In genomic region chr12:129961856-129962255, GRCh38 we compare ENCODE assay signal across 36 cellular contexts. TPM values are rescaled to one million over a fixed set of nuclear protein-coding genes. Genes with fewer than 3 reads are reported as not detected.
"Had no signal": no experiment of that assay in that cellular context is flagged by ENCODE, and none has a peak within 500 bp of the region (broad histone marks: within the 10 kb centered on the region; RNA-seq: fewer than 3 reads in every experiment).

No MANE protein-coding gene starts in this region.

- H3K27ac Mint-ChIP-seq: activated naive CD4-positive, alpha-beta T cell treated with anti-CD3 and anti-CD28 coated beads for 36 hours; activated naive CD4-positive, alpha-beta T cell treated with anti-CD3 and anti-CD28 coated beads, Interleukin-2, amount 50 U/mL, for 24 hours; activated naive CD4-positive, alpha-beta T cell treated with anti-CD3 and anti-CD28 coated beads, Interleukin-2, amount 50 U/mL, for 72 hours; activated naive CD8-positive, alpha-beta T cell; activated naive CD8-positive, alpha-beta T cell treated with anti-CD3 and anti-CD28 coated beads for 36 hours; activated naive CD8-positive, alpha-beta T cell treated with anti-CD3 and anti-CD28 coated beads, Interleukin-2, amount 10 ng/mL, durations not matched to agents 7 days and 5 days; activated naive CD8-positive, alpha-beta T cell treated with anti-CD3 and anti-CD28 coated beads, Interleukin-2, amount 50 U/mL, for 24 hours; activated T-cell treated with anti-CD3 and anti-CD28 coated beads, Interleukin-2, amount 50 U/mL, for 24 hours; activated T-cell treated with anti-CD3 and anti-CD28 coated beads, Interleukin-2, amount 50 U/mL, for 72 hours; activated T-helper 1 cell treated with anti-CD3 and anti-CD28 coated beads, Interleukin-12 subunit alpha, Interleukin-12 subunit beta, Interleukin-2, Interleukin-4 antibody, amounts not matched to agents 30 ng/mL and 10 ng/mL and 1 ng/mL, durations not matched to agents 14 hours and 24 hours and 36 hours; activated T-helper 17 cell treated with anti-CD3 and anti-CD28 coated beads, Interleukin-2, amount 50 U/mL, for 72 hours; activated T-helper 2 cell treated with anti-CD3 and anti-CD28 coated beads, Interferon-gamma antibody, Interleukin-2, Interleukin-4, amounts not matched to agents 10 μg/mL and 5 μg/mL and 100 μg/mL, durations not matched to agents 14 hours and 24 hours and 36 hours; brain had no signal

- H3K27me3 ChIP-seq: adrenal gland, ascending aorta, body of pancreas, brain microvascular endothelial cell, breast epithelium had no signal

- H3K36me3 ChIP-seq: adrenal gland, ascending aorta, brain microvascular endothelial cell, breast epithelium, cardiac muscle cell had no signal

- ATAC-seq: activated naive CD4-positive, alpha-beta T cell treated with anti-CD3 and anti-CD28 coated beads, Interleukin-2, amount 50 U/mL, for 72 hours; activated naive CD8-positive, alpha-beta T cell treated with anti-CD3 and anti-CD28 coated beads, Interleukin-2, amount 50 U/mL, for 24 hours; activated T-cell treated with anti-CD3 and anti-CD28 coated beads, Interleukin-2, amount 50 U/mL, for 4 hours; activated T-cell treated with anti-CD3 and anti-CD28 coated beads, Interleukin-2, amount 50 U/mL, for 72 hours; activated T-helper 17 cell treated with anti-CD3 and anti-CD28 coated beads, Interleukin-2, amount 50 U/mL, for 72 hours; body of pancreas had no signal

- H3K4me3 Mint-ChIP-seq: activated naive CD4-positive, alpha-beta T cell treated with anti-CD3 and anti-CD28 coated beads for 36 hours; activated naive CD4-positive, alpha-beta T cell treated with anti-CD3 and anti-CD28 coated beads, Interleukin-2, amount 50 U/mL, for 24 hours; activated naive CD8-positive, alpha-beta T cell; activated naive CD8-positive, alpha-beta T cell treated with anti-CD3 and anti-CD28 coated beads for 36 hours; activated naive CD8-positive, alpha-beta T cell treated with anti-CD3 and anti-CD28 coated beads, Interleukin-2, amount 10 ng/mL, durations not matched to agents 7 days and 5 days; activated naive CD8-positive, alpha-beta T cell treated with anti-CD3 and anti-CD28 coated beads, Interleukin-2, amount 50 U/mL, for 24 hours; activated T-cell treated with anti-CD3 and anti-CD28 coated beads, Interleukin-2, amount 50 U/mL, for 24 hours; activated T-cell treated with anti-CD3 and anti-CD28 coated beads, Interleukin-2, amount 50 U/mL, for 4 hours; activated T-cell treated with anti-CD3 and anti-CD28 coated beads, Interleukin-2, amount 50 U/mL, for 72 hours; activated T-helper 1 cell treated with anti-CD3 and anti-CD28 coated beads, Interleukin-12 subunit alpha, Interleukin-12 subunit beta, Interleukin-2, Interleukin-4 antibody, amounts not matched to agents 30 ng/mL and 10 ng/mL and 1 ng/mL, durations not matched to agents 14 hours and 24 hours and 36 hours; activated T-helper 17 cell treated with anti-CD3 and anti-CD28 coated beads, Interleukin-2, amount 50 U/mL, for 72 hours; brain; central memory CD8-positive, alpha-beta T cell had no signal

- H3K4me1 Mint-ChIP-seq: activated naive CD4-positive, alpha-beta T cell treated with anti-CD3 and anti-CD28 coated beads, Interleukin-2, amount 50 U/mL, for 24 hours; activated naive CD8-positive, alpha-beta T cell treated with anti-CD3 and anti-CD28 coated beads for 36 hours; activated naive CD8-positive, alpha-beta T cell treated with anti-CD3 and anti-CD28 coated beads, Interleukin-2, amount 10 ng/mL, durations not matched to agents 7 days and 5 days; activated naive CD8-positive, alpha-beta T cell treated with anti-CD3 and anti-CD28 coated beads, Interleukin-2, amount 50 U/mL, for 24 hours; activated T-helper 17 cell treated with anti-CD3 and anti-CD28 coated beads, Interleukin-2, amount 50 U/mL, for 72 hours; central memory CD8-positive, alpha-beta T cell had no signal

- H3K36me3 Mint-ChIP-seq: activated naive CD4-positive, alpha-beta T cell treated with anti-CD3 and anti-CD28 coated beads, Interleukin-2, amount 50 U/mL, for 24 hours; activated naive CD4-positive, alpha-beta T cell treated with anti-CD3 and anti-CD28 coated beads, Interleukin-2, amount 50 U/mL, for 72 hours; activated naive CD8-positive, alpha-beta T cell; activated naive CD8-positive, alpha-beta T cell treated with anti-CD3 and anti-CD28 coated beads for 36 hours; activated naive CD8-positive, alpha-beta T cell treated with anti-CD3 and anti-CD28 coated beads, Interleukin-2, amount 10 ng/mL, durations not matched to agents 7 days and 5 days; brain had no signal

- H3K4me3 ChIP-seq: adrenal gland, ascending aorta, body of pancreas, breast epithelium, cardiac muscle cell had no signal

- H3K27ac ChIP-seq: adrenal gland, ascending aorta, body of pancreas, brain microvascular endothelial cell, breast epithelium, cardiac muscle cell had no signal

- H3K27me3 Mint-ChIP-seq: activated naive CD8-positive, alpha-beta T cell treated with anti-CD3 and anti-CD28 coated beads, Interleukin-2, amount 10 ng/mL, durations not matched to agents 7 days and 5 days had no signal

- H3K9me3 Mint-ChIP-seq: activated naive CD4-positive, alpha-beta T cell treated with anti-CD3 and anti-CD28 coated beads for 36 hours; activated naive CD4-positive, alpha-beta T cell treated with anti-CD3 and anti-CD28 coated beads, Interleukin-2, amount 50 U/mL, for 24 hours; activated naive CD8-positive, alpha-beta T cell treated with anti-CD3 and anti-CD28 coated beads for 36 hours; activated naive CD8-positive, alpha-beta T cell treated with anti-CD3 and anti-CD28 coated beads, Interleukin-2, amount 10 ng/mL, durations not matched to agents 7 days and 5 days; activated naive CD8-positive, alpha-beta T cell treated with anti-CD3 and anti-CD28 coated beads, Interleukin-2, amount 50 U/mL, for 24 hours; activated T-cell treated with anti-CD3 and anti-CD28 coated beads, Interleukin-2, amount 50 U/mL, for 24 hours; activated T-helper 2 cell treated with anti-CD3 and anti-CD28 coated beads, Interferon-gamma antibody, Interleukin-2, Interleukin-4, amounts not matched to agents 10 μg/mL and 5 μg/mL and 100 μg/mL, durations not matched to agents 14 hours and 24 hours and 36 hours; central memory CD8-positive, alpha-beta T cell had no signal

- FAIRE-seq: astrocyte, bronchial epithelial cell had no signal

- DNase-seq: activated effector memory CD4-positive, alpha-beta T cell treated with anti-CD3 and anti-CD28 coated beads, Interleukin-2, amount 50 U/mL, for 16 hours; activated effector memory CD4-positive, alpha-beta T cell treated with Interleukin-2 at 50 U/mL for 16 hours; activated gamma-delta T cell; activated gamma-delta T cell treated with Interleukin-2 at 50 U/mL for 16 hours; activated naive CD4-positive, alpha-beta T cell treated with anti-CD3 and anti-CD28 coated beads for 36 hours; activated naive CD4-positive, alpha-beta T cell treated with anti-CD3 and anti-CD28 coated beads, Interleukin-2, amount 50 U/mL, for 16 hours; activated naive CD4-positive, alpha-beta T cell treated with Interleukin-2 at 50 U/mL for 16 hours; activated naive CD8-positive, alpha-beta T cell treated with anti-CD3 and anti-CD28 coated beads for 36 hours; activated naive CD8-positive, alpha-beta T cell treated with anti-CD3 and anti-CD28 coated beads, Interleukin-2, amount 10 ng/mL, durations not matched to agents 7 days and 5 days; activated naive CD8-positive, alpha-beta T cell treated with anti-CD3 and anti-CD28 coated beads, Interleukin-2, amount 50 U/mL, for 24 hours; activated T-cell treated with anti-CD3 and anti-CD28 coated beads, Interleukin-2, amount 50 U/mL, for 1 hour; activated T-cell treated with anti-CD3 and anti-CD28 coated beads, Interleukin-2, amount 50 U/mL, for 24 hours; activated T-cell treated with anti-CD3 and anti-CD28 coated beads, Interleukin-2, amount 50 U/mL, for 4 hours; activated T-cell treated with anti-CD3 and anti-CD28 coated beads, Interleukin-2, amount 50 U/mL, for 48 hours; activated T-cell treated with anti-CD3 and anti-CD28 coated beads, Interleukin-2, amount 50 U/mL, for 72 hours; adrenal gland; aorta; body of pancreas; caudate nucleus; central memory CD4-positive, alpha-beta T cell; cerebellar nuclear complex had no signal

- H3K9me3 ChIP-seq: adrenal gland, ascending aorta, body of pancreas, breast epithelium had no signal

- H3K4me1 ChIP-seq: adrenal gland, ascending aorta, breast epithelium had no signal

RNA-seq across cellular contexts. Expression of gene TMEM132D, which starts 58.0 kb away (rescaled TPM):
- total RNA-seq: activated naive CD4-positive, alpha-beta T cell treated with anti-CD3 and anti-CD28 coated beads for 36 hours; activated naive CD4-positive, alpha-beta T cell treated with anti-CD3 and anti-CD28 coated beads, Interleukin-2, amount 50 U/mL, for 72 hours; activated naive CD8-positive, alpha-beta T cell treated with anti-CD3 and anti-CD28 coated beads for 36 hours; activated naive CD8-positive, alpha-beta T cell treated with anti-CD3 and anti-CD28 coated beads, Interleukin-2, amount 10 ng/mL, durations not matched to agents 7 days and 5 days; activated T-cell treated with anti-CD3 and anti-CD28 coated beads, Interleukin-2, amount 50 U/mL, for 4 hours; activated T-cell treated with anti-CD3 and anti-CD28 coated beads, Interleukin-2, amount 50 U/mL, for 72 hours; activated T-helper 1 cell treated with anti-CD3 and anti-CD28 coated beads, Interleukin-12 subunit alpha, Interleukin-12 subunit beta, Interleukin-2, Interleukin-4 antibody, amounts not matched to agents 30 ng/mL and 10 ng/mL and 1 ng/mL, durations not matched to agents 14 hours and 24 hours and 36 hours; activated T-helper 17 cell treated with anti-CD3 and anti-CD28 coated beads, Interleukin-2, amount 50 U/mL, for 72 hours; activated T-helper 2 cell treated with anti-CD3 and anti-CD28 coated beads, Interferon-gamma antibody, Interleukin-2, Interleukin-4, amounts not matched to agents 10 μg/mL and 5 μg/mL and 100 μg/mL, durations not matched to agents 14 hours and 24 hours and 36 hours; aorta; ascending aorta; astrocyte; breast epithelium; bronchial epithelial cell; cardiac septum had no signal
- polyA plus RNA-seq: aorta, cardiac muscle cell had no signal
